ENCODE assay signal across 35 cellular contexts in genomic region chr6:26316291-26316690, GRCh38.
"Had no signal": no experiment of that assay in that cellular context is flagged by ENCODE, and none has a peak within 500 bp of the region (broad histone marks: within the 10 kb centered on the region; RNA-seq: fewer than 3 reads in every experiment).

No MANE protein-coding gene starts in this region.

- DNase-seq: activated CD4-positive, alpha-beta memory T cell treated with anti-CD3 and anti-CD28 coated beads for 36 hours; activated CD4-positive, alpha-beta T cell treated with anti-CD3 and anti-CD28 coated beads for 36 hours; activated CD4-positive, alpha-beta T cell treated with anti-CD3 and anti-CD28 coated beads, Interleukin-2, amount 10 ng/mL, durations not matched to agents 24 days and 14 days; activated CD4-positive, CD25-positive, alpha-beta regulatory T cell; activated CD4-positive, CD25-positive, alpha-beta regulatory T cell treated with anti-CD3 and anti-CD28 coated beads, Interleukin-2, amount 50 U/mL, for 72 hours; activated CD8-positive, alpha-beta memory T cell treated with anti-CD3 and anti-CD28 coated beads, Interleukin-2, amount 10 ng/mL, durations not matched to agents 7 days and 5 days; activated CD8-positive, alpha-beta memory T cell treated with anti-CD3 and anti-CD28 coated beads, Interleukin-2, amount 50 U/mL, for 4 hours; activated CD8-positive, alpha-beta T cell treated with anti-CD3 and anti-CD28 coated beads, Interleukin-2, amount 10 ng/mL, durations not matched to agents 7 days and 5 days; activated effector memory CD4-positive, alpha-beta T cell treated with anti-CD3 and anti-CD28 coated beads, Interleukin-2, amount 50 U/mL, for 16 hours; activated naive CD4-positive, alpha-beta T cell treated with anti-CD3 and anti-CD28 coated beads for 36 hours; activated naive CD8-positive, alpha-beta T cell treated with anti-CD3 and anti-CD28 coated beads for 36 hours; activated naive CD8-positive, alpha-beta T cell treated with anti-CD3 and anti-CD28 coated beads, Interleukin-2, amount 50 U/mL, for 24 hours; activated T-cell treated with anti-CD3 and anti-CD28 coated beads, Interleukin-2, amount 50 U/mL, for 1 hour; activated T-cell treated with anti-CD3 and anti-CD28 coated beads, Interleukin-2, amount 50 U/mL, for 48 hours; adrenal gland; amygdala; aorta; body of pancreas; caudate nucleus; cortex of kidney; dermis blood vessel endothelial cell; effector CD4-positive, alpha-beta T cell; effector memory CD8-positive, alpha-beta T cell; esophagus squamous epithelium; foreskin melanocyte; heart right ventricle; T-helper 17 cell; T1000; WERI-Rb-1 had no signal

- H3K9me3 Mint-ChIP-seq: activated CD4-positive, alpha-beta memory T cell treated with anti-CD3 and anti-CD28 coated beads for 36 hours; activated naive CD4-positive, alpha-beta T cell treated with anti-CD3 and anti-CD28 coated beads for 36 hours; activated naive CD8-positive, alpha-beta T cell treated with anti-CD3 and anti-CD28 coated beads, Interleukin-2, amount 50 U/mL, for 24 hours; activated T-helper 1 cell treated with anti-CD3 and anti-CD28 coated beads, Interleukin-12 subunit alpha, Interleukin-12 subunit beta, Interleukin-2, Interleukin-4 antibody, amounts not matched to agents 30 ng/mL and 10 ng/mL and 1 ng/mL, durations not matched to agents 14 hours and 24 hours and 36 hours; activated T-helper 2 cell treated with anti-CD3 and anti-CD28 coated beads, Interferon-gamma antibody, Interleukin-2, Interleukin-4, amounts not matched to agents 10 μg/mL and 5 μg/mL and 100 μg/mL, durations not matched to agents 14 hours and 24 hours and 36 hours; T-helper 2 cell treated with Interferon-gamma antibody and Interleukin-4, amounts not matched to agents 5 μg/mL and 100 μg/mL, for 36 hours had no signal

- H3K36me3 Mint-ChIP-seq: activated CD8-positive, alpha-beta memory T cell treated with anti-CD3 and anti-CD28 coated beads, Interleukin-2, amount 10 ng/mL, durations not matched to agents 7 days and 5 days; activated naive CD4-positive, alpha-beta T cell treated with anti-CD3 and anti-CD28 coated beads, Interleukin-2, amount 50 U/mL, for 24 hours had no signal

- H3K9me3 ChIP-seq: adrenal gland, body of pancreas, esophagus squamous epithelium, gastroesophageal sphincter, heart right ventricle had no signal

- ATAC-seq: activated CD4-positive, alpha-beta T cell treated with anti-CD3 and anti-CD28 coated beads for 36 hours; activated CD8-positive, alpha-beta memory T cell treated with anti-CD3 and anti-CD28 coated beads, Interleukin-2, amount 10 ng/mL, durations not matched to agents 7 days and 5 days; activated CD8-positive, alpha-beta T cell treated with anti-CD3 and anti-CD28 coated beads, Interleukin-2, amount 10 ng/mL, durations not matched to agents 7 days and 5 days; activated naive CD8-positive, alpha-beta T cell treated with anti-CD3 and anti-CD28 coated beads, Interleukin-2, amount 50 U/mL, for 24 hours; body of pancreas; effector memory CD8-positive, alpha-beta T cell; gastroesophageal sphincter; heart right ventricle; T-helper 17 cell had no signal

- H3K4me3 Mint-ChIP-seq: activated CD4-positive, alpha-beta memory T cell treated with anti-CD3 and anti-CD28 coated beads for 36 hours; activated CD4-positive, alpha-beta T cell treated with anti-CD3 and anti-CD28 coated beads for 36 hours; activated CD4-positive, alpha-beta T cell treated with anti-CD3 and anti-CD28 coated beads, Interleukin-2, amount 10 ng/mL, durations not matched to agents 24 days and 14 days; activated CD8-positive, alpha-beta memory T cell treated with anti-CD3 and anti-CD28 coated beads, Interleukin-2, amount 10 ng/mL, durations not matched to agents 7 days and 5 days; activated CD8-positive, alpha-beta T cell treated with anti-CD3 and anti-CD28 coated beads, Interleukin-2, amount 10 ng/mL, durations not matched to agents 7 days and 5 days; activated naive CD4-positive, alpha-beta T cell treated with anti-CD3 and anti-CD28 coated beads for 36 hours; activated naive CD4-positive, alpha-beta T cell treated with anti-CD3 and anti-CD28 coated beads, Interleukin-2, amount 50 U/mL, for 24 hours; activated naive CD8-positive, alpha-beta T cell treated with anti-CD3 and anti-CD28 coated beads for 36 hours; activated naive CD8-positive, alpha-beta T cell treated with anti-CD3 and anti-CD28 coated beads, Interleukin-2, amount 50 U/mL, for 24 hours; activated T-helper 1 cell treated with anti-CD3 and anti-CD28 coated beads, Interleukin-12 subunit alpha, Interleukin-12 subunit beta, Interleukin-2, Interleukin-4 antibody, amounts not matched to agents 30 ng/mL and 10 ng/mL and 1 ng/mL, durations not matched to agents 14 hours and 24 hours and 36 hours; effector memory CD8-positive, alpha-beta T cell; T-helper 17 cell; T-helper 2 cell treated with Interferon-gamma antibody and Interleukin-4, amounts not matched to agents 5 μg/mL and 100 μg/mL, for 36 hours had no signal

- H3K27ac ChIP-seq: adrenal gland, body of pancreas, epithelial cell of prostate, esophagus squamous epithelium, gastroesophageal sphincter, heart right ventricle, WERI-Rb-1 had no signal

- H3K27ac Mint-ChIP-seq: activated CD4-positive, alpha-beta memory T cell treated with anti-CD3 and anti-CD28 coated beads for 36 hours; activated CD4-positive, alpha-beta T cell treated with anti-CD3 and anti-CD28 coated beads for 36 hours; activated CD4-positive, alpha-beta T cell treated with anti-CD3 and anti-CD28 coated beads, Interleukin-2, amount 10 ng/mL, durations not matched to agents 24 days and 14 days; activated CD8-positive, alpha-beta memory T cell treated with anti-CD3 and anti-CD28 coated beads, Interleukin-2, amount 10 ng/mL, durations not matched to agents 7 days and 5 days; activated CD8-positive, alpha-beta T cell treated with anti-CD3 and anti-CD28 coated beads, Interleukin-2, amount 10 ng/mL, durations not matched to agents 7 days and 5 days; activated naive CD4-positive, alpha-beta T cell treated with anti-CD3 and anti-CD28 coated beads for 36 hours; activated naive CD8-positive, alpha-beta T cell treated with anti-CD3 and anti-CD28 coated beads for 36 hours; activated naive CD8-positive, alpha-beta T cell treated with anti-CD3 and anti-CD28 coated beads, Interleukin-2, amount 50 U/mL, for 24 hours; activated T-helper 1 cell treated with anti-CD3 and anti-CD28 coated beads, Interleukin-12 subunit alpha, Interleukin-12 subunit beta, Interleukin-2, Interleukin-4 antibody, amounts not matched to agents 30 ng/mL and 10 ng/mL and 1 ng/mL, durations not matched to agents 14 hours and 24 hours and 36 hours; activated T-helper 2 cell treated with anti-CD3 and anti-CD28 coated beads, Interferon-gamma antibody, Interleukin-2, Interleukin-4, amounts not matched to agents 10 μg/mL and 5 μg/mL and 100 μg/mL, durations not matched to agents 14 hours and 24 hours and 36 hours; effector memory CD8-positive, alpha-beta T cell; T-helper 17 cell; T-helper 2 cell treated with Interferon-gamma antibody and Interleukin-4, amounts not matched to agents 5 μg/mL and 100 μg/mL, for 36 hours had no signal

- H3K27me3 Mint-ChIP-seq: activated CD4-positive, alpha-beta T cell treated with anti-CD3 and anti-CD28 coated beads, Interleukin-2, amount 10 ng/mL, durations not matched to agents 24 days and 14 days had no signal

- H3K4me3 ChIP-seq: adrenal gland, body of pancreas, esophagus squamous epithelium, gastroesophageal sphincter, heart right ventricle had no signal

- H3K36me3 ChIP-seq: adrenal gland, esophagus squamous epithelium, gastroesophageal sphincter, heart right ventricle, WERI-Rb-1 had no signal
